In the genomic region with DNA sequence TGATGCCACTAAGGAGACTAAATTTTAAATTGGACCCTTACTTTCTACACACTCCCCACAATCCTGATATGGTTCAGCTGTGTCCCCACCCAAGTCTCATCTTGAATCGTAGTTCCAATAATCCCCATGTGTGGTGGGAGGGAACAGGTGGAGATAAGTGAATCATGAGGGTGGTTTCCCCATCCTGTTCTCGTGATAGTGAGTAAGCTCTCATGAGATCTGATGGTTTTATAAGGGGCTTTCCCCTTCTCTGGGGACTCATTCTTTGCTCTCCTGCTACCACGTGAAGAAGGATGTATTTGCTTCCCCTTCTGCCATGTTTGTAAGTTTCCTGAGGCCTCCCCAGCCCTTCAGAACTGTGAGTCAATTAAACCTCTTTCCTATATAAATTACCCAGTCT, we compare ENCODE assay signal across 16 cellular contexts. TPM values are rescaled to one million over a fixed set of nuclear protein-coding genes. Genes with fewer than 3 reads are reported as not detected.
DNase-seq lines count a peak whose midpoint lies in the region; ATAC-seq and TF ChIP-seq lines count a peak whose summit lies in the region.
"Had no signal": no experiment of that assay in that cellular context is flagged by ENCODE, and none has a peak within 500 bp of the region (broad histone marks: within the 10 kb centered on the region; RNA-seq: fewer than 3 reads in every experiment).

No MANE protein-coding gene starts in this region.

- TF ChIP-seq CTCF in natural killer cell (IDR thresholded peaks at IDR 0.05): no peak
- TF ChIP-seq CTCF in right atrium auricular region (IDR thresholded peaks at IDR 0.05): no peak

- H3K4me1 Mint-ChIP-seq in activated T-helper 17 cell treated with anti-CD3 and anti-CD28 coated beads, Interleukin-2, amount 50 U/mL, for 72 hours: peaks cover 5% of the 10 kb centered on the region
- no peaks in the 10 kb centered on the region for H3K4me1 Mint-ChIP-seq in natural killer cell

- H3K27me3 Mint-ChIP-seq in activated T-helper 17 cell treated with anti-CD3 and anti-CD28 coated beads, Interleukin-2, amount 50 U/mL, for 72 hours: peaks cover 7% of the 10 kb centered on the region
- H3K27me3 Mint-ChIP-seq in natural killer cell (ENCODE audit: low read depth in 2 of 2): peaks cover 12 to 16% of the 10 kb centered on the region in 2 donors

- peak overlapping the region; percentile 48 for H3K4me3 Mint-ChIP-seq in activated T-helper 17 cell treated with anti-CD3 and anti-CD28 coated beads, Interleukin-2, amount 50 U/mL, for 72 hours
- no peak overlapping the region for H3K4me3 Mint-ChIP-seq in natural killer cell

- no peaks in the 10 kb centered on the region for H3K9me3 ChIP-seq in right atrium auricular region
- H3K9me3 ChIP-seq: left lung, thoracic aorta had no signal

- H3K9me3 Mint-ChIP-seq in activated T-helper 17 cell treated with anti-CD3 and anti-CD28 coated beads, Interleukin-2, amount 50 U/mL, for 72 hours: no peaks in the 10 kb centered on the region
- no peaks in the 10 kb centered on the region for H3K9me3 Mint-ChIP-seq in natural killer cell

- ATAC-seq in HG02852 (IDR thresholded peaks at IDR 0.05; ENCODE audit: unreplicated experiment) (peak; percentile 50), natural killer cell (peak in 2 of 3 donors; percentile 47 to 54), HG02610 (IDR thresholded peaks at IDR 0.05; ENCODE audit: unreplicated experiment) (no peak)
- peak; percentile 98 for ATAC-seq in activated T-helper 17 cell treated with anti-CD3 and anti-CD28 coated beads, Interleukin-2, amount 50 U/mL, for 72 hours (replicated peaks)
- ATAC-seq: left lung had no signal

- no peak overlapping the region for H3K27ac ChIP-seq in right atrium auricular region
- H3K27ac ChIP-seq: left lung, skin epidermis, thoracic aorta had no signal

- no peaks in the 10 kb centered on the region for H3K4me1 ChIP-seq in right atrium auricular region
- H3K4me1 ChIP-seq: left lung had no signal

- DNase-seq in ELR (ENCODE audit: low read depth) (peak; percentile 33), natural killer cell (no peak), right atrium auricular region (ENCODE audit: low spot score) (no peak)
- DNase-seq in stimulated activated naive CD4-positive, alpha-beta T cell (lab: John Stamatoyannopoulos, UW): no peak
- DNase-seq: activated CD4-positive, CD25-positive, alpha-beta regulatory T cell treated with anti-CD3 and anti-CD28 coated beads, Interleukin-2, amount 50 U/mL, for 72 hours; activated effector memory CD4-positive, alpha-beta T cell treated with Interleukin-2 at 50 U/mL for 16 hours; Calu3; hypothalamus; Karpas-422; left lung; NCI-H2081 had no signal

- intact Hi-C loops in natural killer cell (cut with micrococcal nuclease): no loop called here

- no peaks in the 10 kb centered on the region for H3K27me3 ChIP-seq in right atrium auricular region
- H3K27me3 ChIP-seq: left lung had no signal

- no peak overlapping the region for H3K4me3 ChIP-seq in right atrium auricular region
- H3K4me3 ChIP-seq: left lung, skin epidermis, thoracic aorta had no signal

- H3K27ac Mint-ChIP-seq in activated T-helper 17 cell treated with anti-CD3 and anti-CD28 coated beads, Interleukin-2, amount 50 U/mL, for 72 hours: peak overlapping the region; percentile 74
- H3K27ac Mint-ChIP-seq in natural killer cell: no peak overlapping the region

- no peaks in the 10 kb centered on the region for H3K36me3 Mint-ChIP-seq in activated T-helper 17 cell treated with anti-CD3 and anti-CD28 coated beads, Interleukin-2, amount 50 U/mL, for 72 hours (ENCODE audit: low read depth)
- no peaks in the 10 kb centered on the region for H3K36me3 Mint-ChIP-seq in natural killer cell

- no peaks in the 10 kb centered on the region for H3K36me3 ChIP-seq in right atrium auricular region
- H3K36me3 ChIP-seq: left lung, thoracic aorta had no signal

RNA-seq across cellular contexts. Expression of gene BET1, which starts 18.4 kb away (rescaled TPM):
- 10 to 100 TPM; 17.9 to 22.6 TPM for total RNA-seq in activated T-helper 17 cell treated with anti-CD3 and anti-CD28 coated beads, Interleukin-2, amount 50 U/mL, for 72 hours
- total RNA-seq in natural killer cell: 10 to 100 TPM; 13.1 to 14.0 (median 13.9) TPM
- 10 to 100 TPM; 10.0 to 14.1 TPM for total RNA-seq in right atrium auricular region
